8 cellular contexts compared by ENCODE assay signal in the genomic region with DNA sequence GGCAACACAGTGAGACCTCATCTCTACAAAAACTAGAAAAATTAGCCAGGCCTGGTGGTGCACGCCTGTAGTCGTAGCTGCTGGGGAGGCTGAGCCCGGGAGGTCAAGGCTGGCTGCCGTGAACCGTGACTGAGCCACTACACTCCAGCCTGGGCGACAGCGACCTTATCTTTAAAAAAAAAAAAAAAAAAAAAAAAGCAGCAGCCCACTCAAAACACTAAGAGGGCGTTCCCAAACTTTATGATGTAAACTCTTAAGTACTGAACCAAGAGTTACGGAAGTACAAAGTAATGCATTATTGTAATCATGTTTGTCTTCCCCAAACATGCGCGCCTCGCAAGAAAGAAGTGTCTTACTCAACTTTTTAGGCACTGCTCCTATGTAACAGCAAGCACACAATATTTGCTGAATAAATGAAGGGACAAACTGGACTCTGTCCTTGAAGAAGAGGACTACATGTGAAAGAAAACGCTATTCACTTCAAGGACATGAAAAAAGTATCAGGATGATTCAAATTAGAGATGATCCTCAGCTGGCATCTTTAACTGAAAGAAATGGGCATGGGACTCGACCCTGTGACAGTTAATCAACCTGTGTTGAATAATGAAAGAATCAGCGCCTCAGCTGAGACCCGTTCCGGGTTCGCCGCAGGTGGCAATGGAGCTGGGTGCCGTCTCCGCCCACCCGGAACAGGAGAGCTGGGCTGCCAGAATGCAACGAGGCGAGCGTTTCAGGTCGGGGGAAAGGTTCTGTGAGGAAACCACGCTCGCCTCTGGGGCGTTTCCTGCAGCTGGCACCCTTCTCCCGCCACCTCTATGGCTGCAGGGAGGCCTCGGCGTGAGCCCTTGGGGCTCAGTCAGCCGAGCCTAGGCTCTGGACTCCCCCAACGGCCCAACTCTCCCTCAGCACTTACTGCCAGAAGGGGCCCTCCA. TPM values are rescaled to one million over a fixed set of nuclear protein-coding genes. Genes with fewer than 3 reads are reported as not detected.
DNase-seq lines count a peak whose midpoint lies in the region; ATAC-seq, FAIRE-seq and TF ChIP-seq lines count a peak whose summit lies in the region.

No MANE protein-coding gene starts in this region.

- no peaks in the 10 kb centered on the region for H4K20me1 ChIP-seq in H1 (replicated peaks in 1 of 2; ENCODE audit: control insufficient read depth in 1 of 2, insufficient read depth in 2 of 2, low read length in 2 of 2)

- H3K23me2 ChIP-seq in H1 (ENCODE audit: low read depth, low read length) = peaks cover 2% of the 10 kb centered on the region

- peak overlapping the region; percentile 53 to 94 (median 88) for H3K4me3 ChIP-seq in H1 (ENCODE audit: extremely low read depth in 1 of 4, insufficient read depth in 2 of 4, low read depth in 3 of 4, low read length in 4 of 4)

- no peak for TF ChIP-seq RAD21 in H1 (IDR thresholded peaks at IDR 0.05 in 1 of 2, conservative IDR thresholded peaks at IDR 0.05 in 1 of 2; ENCODE audit: low read depth in 2 of 2, low read length in 2 of 2)

- H3K9ac ChIP-seq in H1 (replicated peaks in 1 of 4; ENCODE audit: extremely low read depth in 1 of 4, low read depth in 3 of 4, low read length in 3 of 4) = peak overlapping the region; percentile 43 to 85 (median 81)

- no peaks in the 10 kb centered on the region for H3K9me3 ChIP-seq in H1 (ENCODE audit: insufficient read depth in 2 of 2, low read depth in 1 of 2, low read length in 1 of 2)

- DNase-seq in ACHN (peak; percentile 82), NCI-H69 (lab: John Stamatoyannopoulos, UW) (peak; percentile 89), H1 (ENCODE audit: low read depth in 1 of 2, low spot score in 2 of 2) (no peak), midbrain (lab: John Stamatoyannopoulos, UW) (peak; percentile 48)
- DNase-seq in activated CD8-positive, alpha-beta memory T cell treated with anti-CD3 and anti-CD28 coated beads for 1 hour (ENCODE audit: extremely low read depth in 1 of 2, low read depth in 1 of 2) = peak; percentile 56 to 74
- peak; percentile 69 to 73 for DNase-seq in stimulated activated CD8-positive, alpha-beta memory T cell treated with anti-CD3 and anti-CD28 coated beads, Interleukin-2, amount 100 ng/mL, for 48 hours (ENCODE audit: low read depth in 2 of 2)

- H3K4me2 ChIP-seq in H1 (ENCODE audit: insufficient read depth in 1 of 2, low read depth in 2 of 2, low read length in 2 of 2) = peak overlapping the region; percentile 80 to 85

- peak overlapping the region; percentile 53; the same call in 1 of the 2 replicates for H2AFZ ChIP-seq in H1 (ENCODE audit: low read length)

- no peak overlapping the region for H3K14ac ChIP-seq in H1 (ENCODE audit: insufficient read length)

- H2BK120ac ChIP-seq in H1 (replicated peaks; ENCODE audit: low read depth, low read length) = peak overlapping the region; percentile 60

- peaks cover 0 to 9% of the 10 kb centered on the region in 2 experiments; a peak in 2 of 4 replicates for H3K79me2 ChIP-seq in H1 (ENCODE audit: control insufficient read depth in 1 of 2, insufficient read depth in 2 of 2, low read length in 2 of 2)

- ATAC-seq in GM18870 (IDR thresholded peaks at IDR 0.05; ENCODE audit: unreplicated experiment) (peak; percentile 37), HG03159 (IDR thresholded peaks at IDR 0.05; ENCODE audit: unreplicated experiment) (peak; percentile 51)

- TF ChIP-seq CTCF in H1 (IDR thresholded peaks at IDR 0.05; ENCODE audit: control extremely low read depth in 1 of 3, insufficient read depth in 1 of 3, low read depth in 1 of 3, low read length in 3 of 3) = no peak

- no peak overlapping the region for H4K91ac ChIP-seq in H1 (replicated peaks; ENCODE audit: insufficient read length, low read length)

- peaks cover 0 to 1% (median 0%) of the 10 kb centered on the region in 4 experiments; a peak in 3 of 7 replicates for H3K4me1 ChIP-seq in H1 (replicated peaks in 1 of 4; ENCODE audit: control insufficient read depth in 3 of 4, insufficient read depth in 4 of 4, low read length in 3 of 4)

- H2BK15ac ChIP-seq in H1 (ENCODE audit: low read length) = peak overlapping the region; percentile 49; the same call in 1 of the 2 replicates

- H4K5ac ChIP-seq in H1 (ENCODE audit: insufficient read length, low read depth, low read length) = no peak overlapping the region

- CTCF ChIA-PET in H1 (lab: Charles Lee; ENCODE audit: partially characterized antibody) = interaction anchor here (0.7 to 6.5 kb wide), 26 partner anchors 10 to 744 kb away, joined by 3 to 87 read pairs (median 5); a partner anchor contains a TSS

- peaks cover 2 to 19% (median 6%) of the 10 kb centered on the region in 4 experiments; a peak in 5 of 8 replicates for H3K36me3 ChIP-seq in H1 (ENCODE audit: control insufficient read depth in 2 of 4, insufficient read depth in 4 of 4, low read length in 3 of 4)

- H3K27me3 ChIP-seq in H1 (replicated peaks in 1 of 4; ENCODE audit: control insufficient read depth in 3 of 4, extremely low read depth in 1 of 4, insufficient read depth in 3 of 4, low read length in 3 of 4) = no peaks in the 10 kb centered on the region

- no peak overlapping the region for H3K56ac ChIP-seq in H1 (replicated peaks; ENCODE audit: insufficient read length, low read depth, low read length)

- peak overlapping the region; percentile 44 for H3K18ac ChIP-seq in H1 (ENCODE audit: extremely low read depth, low read length)

- no peak for FAIRE-seq in H1 (lab: Jason Lieb, UNC)

- peak in 1 of 2 experiments; percentile 30; a peak in 1 of 3 replicates for TF ChIP-seq POLR2A in H1 (IDR thresholded peaks at IDR 0.05; ENCODE audit: control extremely low read depth in 1 of 2, low read depth in 2 of 2, low read length in 2 of 2)

- no peak overlapping the region for H3K23ac ChIP-seq in H1 (ENCODE audit: insufficient read length)

- no peak overlapping the region for H2AK5ac ChIP-seq in H1 (ENCODE audit: low read depth, low read length)

- no peak overlapping the region for H2BK20ac ChIP-seq in H1 (ENCODE audit: low read length)

- peak overlapping the region; percentile 96 for H3K4ac ChIP-seq in H1 (replicated peaks; ENCODE audit: insufficient read length, low read depth, low read length)

- in situ Hi-C loops in ACHN (cut with HindIII; ENCODE audit: low pct_ligation_motif_present, low pct_unique_long_range_greater_than_20kb, low sequenced_read_pairs) = no loop called here

- no peak overlapping the region for H2BK12ac ChIP-seq in H1 (ENCODE audit: low read depth, low read length)

- WGBS in H1 (ENCODE audit: extremely low coverage in 1 of 2, insufficient coverage in 1 of 2, insufficient read length in 1 of 2, insufficient replicate concordance in 2 of 2, low coverage in 1 of 2, low lambda C conversion rate in 2 of 2, missing lambda C conversion rate in 1 of 2), 2 experiments = 28% methylated on average over 34 of the region's 34 CpGs; no CpG with 5 or more reads in 1 of the 2 experiments

- peak overlapping the region; percentile 87 for H4K8ac ChIP-seq in H1 (ENCODE audit: extremely low read depth, insufficient read depth, low read length)

- TF ChIP-seq EP300 in H1 (IDR thresholded peaks at IDR 0.05; ENCODE audit: borderline replicate concordance in 1 of 2, low read depth in 2 of 2, low read length in 2 of 2) = no peak

- no peaks in the 10 kb centered on the region for H3K79me1 ChIP-seq in H1 (ENCODE audit: low read depth, low read length)

- H2BK5ac ChIP-seq in H1 (ENCODE audit: low read depth, low read length) = peak overlapping the region; percentile 71; the same call in 1 of the 2 replicates

- POLR2A ChIA-PET in H1 (lab: Charles Lee; ENCODE audit: partially characterized antibody) = interaction anchor here (0.8 to 3.0 kb wide), 14 partner anchors 10 to 126 kb away, joined by 3 to 20 read pairs (median 6); a partner anchor contains a TSS

- peak overlapping the region; percentile 82 for H3K27ac ChIP-seq in H1 (ENCODE audit: low read depth, low read length)

TF ChIP-seq in H1, 55 proteins besides CTCF, POLR2A, EP300 and RAD21 (continues in another document):
- TF ChIP-seq SIN3A (conservative IDR thresholded peaks at IDR 0.05 in 1 of 2, IDR thresholded peaks at IDR 0.05 in 1 of 2; ENCODE audit: low read depth in 1 of 2, low read length in 2 of 2) (peak; percentile 53 to 89; a peak in 2 of 4 replicates), EGR1 (IDR thresholded peaks at IDR 0.05; ENCODE audit: borderline replicate concordance, low read depth, low read length) (no peak), JUND (IDR thresholded peaks at IDR 0.05; ENCODE audit: low read length) (no peak)

RNA-seq across cellular contexts. Expression of a gene that starts 0.7 kb away (rescaled TPM):
- total RNA-seq in H1 (2021; fragmentation: NEBNext Ultra II Directional; extraction: Animal tissue kit (Norgen Biotek cat#: 25700)) = 32.5 and 37.1 TPM in 2 replicates
- 34.6 and 38.6 TPM in 2 replicates for polyA plus RNA-seq in H1 (2011; rRNA removed)
- polyA plus RNA-seq in H1 (2011; cell fraction: cytosol; rRNA removed) = 49.2 TPM
- 98.8 TPM for polyA plus RNA-seq in H1 (2011; cell fraction: nucleus; rRNA removed)
- 31.3 to 43.0 TPM (median 37.6 TPM) in 4 replicates for polyA plus RNA-seq in H1 (2012, experiment 1 of 2)
- 2.4 TPM for polyA plus RNA-seq in H1 (2012, experiment 2 of 2)
- 12.8 TPM for polyA plus RNA-seq in H1 (2013, experiment 1 of 2)
- 9.7 TPM for polyA plus RNA-seq in H1 (2013, experiment 2 of 2)
- 104 and 127 TPM in 2 replicates for polyA minus RNA-seq in H1 (2011; rRNA and poly(A)+ RNA removed)
- polyA minus RNA-seq in H1 (2011; cell fraction: cytosol; rRNA and poly(A)+ RNA removed) = 43.4 TPM
- polyA minus RNA-seq in H1 (2011; cell fraction: nucleus; rRNA and poly(A)+ RNA removed) = 89.8 TPM

RNA-seq across cellular contexts. Expression of a gene that starts 48.4 kb away (rescaled TPM):
- 0.48 and 0.65 TPM in 2 replicates for total RNA-seq in H1 (2021; fragmentation: NEBNext Ultra II Directional; extraction: Animal tissue kit (Norgen Biotek cat#: 25700))
- polyA plus RNA-seq in H1 (2011; rRNA removed) = 1.0 and 1.3 TPM in 2 replicates
- 0.78 TPM for polyA plus RNA-seq in H1 (2011; cell fraction: cytosol; rRNA removed)
- polyA plus RNA-seq in H1 (2011; cell fraction: nucleus; rRNA removed) = 4.2 TPM
- polyA plus RNA-seq in H1 (2012, experiment 1 of 2) = 0.48 to 1.1 TPM (median 0.88 TPM) in 4 replicates
- not detected for polyA plus RNA-seq in H1 (2012, experiment 2 of 2)
- polyA plus RNA-seq in H1 (2013, experiment 1 of 2) = 0.49 TPM
- 0.28 TPM for polyA plus RNA-seq in H1 (2013, experiment 2 of 2)
- polyA minus RNA-seq in H1 (2011; rRNA and poly(A)+ RNA removed) = 1.6 and 1.7 TPM in 2 replicates
- polyA minus RNA-seq in H1 (2011; cell fraction: cytosol; rRNA and poly(A)+ RNA removed) = 0.51 TPM
- polyA minus RNA-seq in H1 (2011; cell fraction: nucleus; rRNA and poly(A)+ RNA removed) = 2.9 TPM

RNA-seq across cellular contexts. Expression of a gene that starts 48.6 kb away (rescaled TPM):
- total RNA-seq in H1 (2021; fragmentation: NEBNext Ultra II Directional; extraction: Animal tissue kit (Norgen Biotek cat#: 25700)) = 71.2 and 78.9 TPM in 2 replicates
- polyA plus RNA-seq in H1 (2011; rRNA removed) = 380 and 907 TPM in 2 replicates
- polyA plus RNA-seq in H1 (2011; cell fraction: cytosol; rRNA removed) = 423 TPM
- polyA plus RNA-seq in H1 (2011; cell fraction: nucleus; rRNA removed) = 24.2 TPM
- polyA plus RNA-seq in H1 (2012, experiment 1 of 2) = 141 to 188 TPM (median 152 TPM) in 4 replicates
- 85.5 TPM for polyA plus RNA-seq in H1 (2012, experiment 2 of 2)
- 100 TPM for polyA plus RNA-seq in H1 (2013, experiment 1 of 2)
- 143 TPM for polyA plus RNA-seq in H1 (2013, experiment 2 of 2)
- polyA minus RNA-seq in H1 (2011; rRNA and poly(A)+ RNA removed) = 62.5 and 99.2 TPM in 2 replicates
- polyA minus RNA-seq in H1 (2011; cell fraction: cytosol; rRNA and poly(A)+ RNA removed) = 112 TPM
- polyA minus RNA-seq in H1 (2011; cell fraction: nucleus; rRNA and poly(A)+ RNA removed) = 132 TPM

Comparison
In these comparisons a context has a peak if more than half of its experiments do, and no peak if none do; other contexts are left out.
1. DNase-seq: peak in ACHN (single experiment), NCI-H69 (single experiment), activated CD8-positive, alpha-beta memory T cell treated with anti-CD3 and anti-CD28 coated beads for 1 hour (2 of 2), midbrain (single experiment) and stimulated activated CD8-positive, alpha-beta memory T cell treated with anti-CD3 and anti-CD28 coated beads, Interleukin-2, amount 100 ng/mL, for 48 hours (2 of 2); none in H1 (0 of 2).